ENCODE assay signal across 30 cellular contexts in genomic region chr7:117623606-117624005, GRCh38.
"Had no signal": no experiment of that assay in that cellular context is flagged by ENCODE, and none has a peak within 500 bp of the region (broad histone marks: within the 10 kb centered on the region; RNA-seq: fewer than 3 reads in every experiment).

No MANE protein-coding gene starts in this region.

- H3K4me3 ChIP-seq: adrenal gland, breast epithelium, MG63, Peyer's patch, SJCRH30 had no signal

- H3K27me3 ChIP-seq: adrenal gland, breast epithelium, MG63, Peyer's patch had no signal

- H3K4me1 ChIP-seq: adrenal gland, breast epithelium, SJCRH30 had no signal

- DNase-seq: activated CD4-positive, alpha-beta T cell treated with anti-CD3 and anti-CD28 coated beads for 48 hours; activated CD4-positive, alpha-beta T cell treated with anti-CD3 and anti-CD28 coated beads, Interleukin-2, amount 50 U/mL, for 4 hours; activated CD4-positive, CD25-positive, alpha-beta regulatory T cell treated with anti-CD3 and anti-CD28 coated beads, Interleukin-2, amount 50 U/mL, for 72 hours; activated CD8-positive, alpha-beta memory T cell treated with anti-CD3 and anti-CD28 coated beads, Interleukin-2, amount 50 U/mL, for 48 hours; activated CD8-positive, alpha-beta T cell treated with anti-CD3 and anti-CD28 coated beads, Interleukin-2, amount 10 ng/mL, durations not matched to agents 7 days and 5 days; activated naive CD4-positive, alpha-beta T cell treated with anti-CD3 and anti-CD28 coated beads, Interleukin-2, amount 50 U/mL, for 16 hours; activated naive CD8-positive, alpha-beta T cell treated with anti-CD3 and anti-CD28 coated beads, Interleukin-2, amount 10 ng/mL, durations not matched to agents 7 days and 5 days; activated T-cell treated with anti-CD3 and anti-CD28 coated beads, Interleukin-2, amount 50 U/mL, for 1 hour; adrenal gland; caudate nucleus; MG63; MV-4-11; NCI-H1092 treated with DMSO at 0.1 percent for 48 hours; NCI-H1436; NCI-H187 treated with DMSO at 0.1 percent for 48 hours; NCI-H2081 treated with DMSO at 0.1 percent for 48 hours; NCI-H2171 treated with DMSO at 0.1 percent for 48 hours; NCI-H226; NCI-H526; NCI-H774; Peyer's patch; Right ventricle myocardium superior; SJCRH30; SW 1271; T-helper 17 cell; T-helper 9 cell had no signal

- ATAC-seq: activated CD8-positive, alpha-beta T cell treated with anti-CD3 and anti-CD28 coated beads, Interleukin-2, amount 10 ng/mL, durations not matched to agents 7 days and 5 days; SK-N-SH treated with all-trans-retinoic acid at 6 μM for 48 hours; T-helper 17 cell; WTC11 had no signal

- H3K27ac ChIP-seq: adrenal gland, breast epithelium, Peyer's patch, RWPE1, SJCRH30 had no signal

- H3K36me3 ChIP-seq: adrenal gland, breast epithelium, MG63, Peyer's patch, SJCRH30 had no signal

- H3K9me3 ChIP-seq: adrenal gland, breast epithelium, MG63, Peyer's patch, SJCRH30 had no signal
